In genomic region chr19:56507446-56508281, GRCh38 we compare ENCODE assay signal across 8 cellular contexts. TPM values are rescaled to one million over a fixed set of nuclear protein-coding genes. Genes with fewer than 3 reads are reported as not detected.
DNase-seq lines count a peak whose midpoint lies in the region; ATAC-seq and TF ChIP-seq lines count a peak whose summit lies in the region.

Gene ZNF471, plus strand, starts transcription at chr19:56507855. Its CDS starts 3,717 bp downstream, at chr19:56511572.

- peak within 1 kb of the TSS; percentile 56 for H3K27ac Mint-ChIP-seq in activated naive CD4-positive, alpha-beta T cell treated with anti-CD3 and anti-CD28 coated beads, Interleukin-2, amount 10 ng/mL, durations not matched to agents 7 days and 5 days

- no peak for TF ChIP-seq CTCF in A673 (conservative IDR thresholded peaks at IDR 0.05; ENCODE audit: low read depth, low read length)

- BruUV-seq in A673 (replicated peaks; lab: Mats Ljungman, UMichigan), result no TSS peak

- H3K9me3 ChIP-seq in A673 (ENCODE audit: low read depth, low read length, poor library complexity, severe bottlenecking), result peaks cover 21% of the 10 kb centered on the region

- no peaks in the 10 kb centered on the region for H3K27me3 ChIP-seq in A673 (replicated peaks; ENCODE audit: insufficient read depth, low read depth, low read length, poor library complexity)

- H3K27me3 Mint-ChIP-seq in activated naive CD4-positive, alpha-beta T cell treated with anti-CD3 and anti-CD28 coated beads, Interleukin-2, amount 10 ng/mL, durations not matched to agents 7 days and 5 days, result peaks cover 6% of the 10 kb centered on the region

- H3K27ac ChIP-seq in A673 (ENCODE audit: low read depth, low read length, poor library complexity, severe bottlenecking) (peak within 1 kb of the TSS; percentile 95), substantia nigra (ENCODE audit: low read depth, low read length, poor library complexity, severe bottlenecking) (peak within 1 kb of the TSS; percentile 93)

- peaks cover 3% of the 10 kb centered on the region for H3K36me3 Mint-ChIP-seq in activated naive CD4-positive, alpha-beta T cell treated with anti-CD3 and anti-CD28 coated beads, Interleukin-2, amount 10 ng/mL, durations not matched to agents 7 days and 5 days

- CTCF ChIA-PET in A673 (lab: Charles Lee), result no interaction called here
- CTCF ChIA-PET in activated naive CD4-positive, alpha-beta T cell treated with anti-CD3 and anti-CD28 coated beads, Interleukin-2, amount 10 ng/mL, durations not matched to agents 7 days and 5 days (lab: Charles Lee), result no interaction called here

- H3K9me3 Mint-ChIP-seq in activated naive CD4-positive, alpha-beta T cell treated with anti-CD3 and anti-CD28 coated beads, Interleukin-2, amount 10 ng/mL, durations not matched to agents 7 days and 5 days, result peaks cover 16% of the 10 kb centered on the region

- intact Hi-C loops in A673 (cut with micrococcal nuclease; ENCODE audit: unreplicated experiment), result no loop called here

- H3K4me3 Mint-ChIP-seq in activated naive CD4-positive, alpha-beta T cell treated with anti-CD3 and anti-CD28 coated beads, Interleukin-2, amount 10 ng/mL, durations not matched to agents 7 days and 5 days, result no peak within 1 kb of the TSS

- POLR2A ChIA-PET in A673 (lab: Charles Lee; ENCODE audit: low non-redundant PET), result no interaction called here

- H3K4me3 ChIP-seq in A673 (ENCODE audit: low read depth, low read length, poor library complexity, severe bottlenecking), result peak within 1 kb of the TSS; percentile 58

- no peaks in the 10 kb centered on the region for H3K36me3 ChIP-seq in A673 (ENCODE audit: insufficient read depth, low read length, poor library complexity, severe bottlenecking)

- peak; percentile 84 for ATAC-seq in HG03139 (IDR thresholded peaks at IDR 0.05; ENCODE audit: unreplicated experiment)

- DNase-seq in A673 (ENCODE audit: low spot score), result peak; percentile 95
- DNase-seq in SK-N-DZ (ENCODE audit: low spot score), result peak; percentile 94
- DNase-seq in activated naive CD4-positive, alpha-beta T cell treated with anti-CD3 and anti-CD28 coated beads, Interleukin-2, amount 10 ng/mL, durations not matched to agents 7 days and 5 days, result peak; percentile 83
- peak; percentile 81 for DNase-seq in glomerular endothelial cell (ENCODE audit: extremely low read depth, low read depth, low spot score)
- peak; percentile 82 to 99 (median 98) for DNase-seq in nucleus accumbens (lab: John Stamatoyannopoulos, UW)
- DNase-seq in substantia nigra (lab: John Stamatoyannopoulos, UW), result peak; percentile 82 to 99 (median 96)
- DNase-seq in DMS153 treated with DMSO at 0.1 percent for 48 hours (lab: John Stamatoyannopoulos, UW; ENCODE audit: unreplicated experiment), result no peak

- peaks cover 5% of the 10 kb centered on the region for H3K4me1 Mint-ChIP-seq in activated naive CD4-positive, alpha-beta T cell treated with anti-CD3 and anti-CD28 coated beads, Interleukin-2, amount 10 ng/mL, durations not matched to agents 7 days and 5 days

- no peaks in the 10 kb centered on the region for H3K4me1 ChIP-seq in A673 (ENCODE audit: insufficient read depth, low read length, poor library complexity, severe bottlenecking)

RNA-seq across cellular contexts. Expression of gene ZNF471, which starts in this region (rescaled TPM):
- total RNA-seq in A673 (2021), result 1.6 and 2.9 TPM in 2 replicates
- 3.6 and 5.3 TPM in 2 replicates for polyA plus RNA-seq in SK-N-DZ (2014; cell fraction: cytosol; rRNA removed)
- polyA plus RNA-seq in SK-N-DZ (2014; cell fraction: nucleus; rRNA removed), result 5.2 and 8.7 TPM in 2 replicates
- total RNA-seq in glomerular endothelial cell, result 2.2 and 2.8 TPM in 2 replicates
